ENCODE assay signal across 8 cellular contexts in the genomic region with DNA sequence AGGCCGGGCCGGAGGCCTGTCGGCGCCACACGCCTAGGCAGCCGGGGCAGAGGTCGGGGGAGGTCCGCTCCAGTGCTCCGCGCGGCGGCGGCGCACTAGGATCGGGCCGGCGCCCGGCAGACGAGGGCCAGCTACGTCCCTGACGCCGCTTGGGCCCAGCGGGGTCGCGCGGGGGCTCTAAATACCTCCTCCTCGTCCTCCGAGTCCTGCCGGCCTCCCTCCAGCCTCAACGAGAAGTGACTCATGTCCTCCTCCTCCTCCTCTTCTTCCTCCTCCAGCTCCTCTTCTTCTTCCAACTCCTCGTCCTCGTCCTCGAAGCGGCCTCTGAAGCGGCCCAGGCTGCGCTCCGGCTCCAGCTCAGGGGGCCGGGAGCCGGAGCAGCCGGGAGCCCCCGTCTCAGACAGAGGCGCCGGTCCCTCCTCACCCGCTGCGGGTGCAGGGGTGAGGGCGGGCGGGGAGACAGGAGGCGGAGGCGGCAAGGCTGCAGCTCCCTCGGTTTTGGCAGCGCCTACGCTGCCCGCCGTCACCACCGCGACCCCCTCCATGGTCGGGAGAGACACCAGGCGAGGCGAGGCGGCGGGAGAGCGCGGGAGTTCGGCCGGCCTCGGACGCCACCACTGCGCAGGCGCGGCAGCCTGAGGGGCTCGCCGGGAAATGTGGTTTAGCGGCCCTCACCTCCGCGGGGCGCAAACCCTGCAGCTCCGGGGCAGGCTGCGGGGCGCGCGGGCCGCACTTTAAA. TPM values are rescaled to one million over a fixed set of nuclear protein-coding genes. Genes with fewer than 3 reads are reported as not detected.
DNase-seq lines count a peak whose midpoint lies in the region; ATAC-seq and TF ChIP-seq lines count a peak whose summit lies in the region.

A gene with protein sequence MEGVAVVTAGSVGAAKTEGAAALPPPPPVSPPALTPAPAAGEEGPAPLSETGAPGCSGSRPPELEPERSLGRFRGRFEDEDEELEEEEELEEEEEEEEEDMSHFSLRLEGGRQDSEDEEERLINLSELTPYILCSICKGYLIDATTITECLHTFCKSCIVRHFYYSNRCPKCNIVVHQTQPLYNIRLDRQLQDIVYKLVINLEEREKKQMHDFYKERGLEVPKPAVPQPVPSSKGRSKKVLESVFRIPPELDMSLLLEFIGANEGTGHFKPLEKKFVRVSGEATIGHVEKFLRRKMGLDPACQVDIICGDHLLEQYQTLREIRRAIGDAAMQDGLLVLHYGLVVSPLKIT (minus strand): TSS at position 619 of the 739 bp plus-strand sequence. CDS start 74 bp downstream, at position 545.

- no peak for TF ChIP-seq RAD21 in Ishikawa (IDR thresholded peaks at IDR 0.05; ENCODE audit: low read depth)

- H3K4me1 Mint-ChIP-seq in natural killer cell treated with Interleukin-12 subunit alpha and Interleukin-12 subunit beta and Interleukin-15 and Interleukin-18, amount 100 ng/mL, for 72 hours (ENCODE audit: low read depth in 2 of 2), result peaks cover 0 to 2% of the 10 kb centered on the region in 2 donors

- DNase-seq in DMS153 treated with DMSO at 0.1 percent for 48 hours (lab: John Stamatoyannopoulos, UW; ENCODE audit: unreplicated experiment), result peak; percentile 68
- peak; percentile 81 for DNase-seq in RPMI8226
- peak; percentile 61 for DNase-seq in activated T-helper 9 cell treated with anti-CD3 and anti-CD28 coated beads, Interleukin-2, amount 50 U/mL, for 16 hours (ENCODE audit: low read depth)
- DNase-seq in fibroblast of pulmonary artery (ENCODE audit: low read depth), result peak; percentile 81
- DNase-seq in natural killer cell treated with Interleukin-12 subunit alpha and Interleukin-12 subunit beta and Interleukin-15 and Interleukin-18, amount 100 ng/mL, for 72 hours (ENCODE audit: low spot score), result peak; percentile 90
- DNase-seq in stimulated activated naive CD4-positive, alpha-beta T cell treated with Interleukin-2 at 50 U/mL for 16 hours (lab: John Stamatoyannopoulos, UW), result peak; percentile 71

- TF ChIP-seq CTCF in fibroblast of pulmonary artery (IDR thresholded peaks at IDR 0.05; ENCODE audit: low read length, missing control alignments), result no peak

- H3K36me3 Mint-ChIP-seq in natural killer cell treated with Interleukin-12 subunit alpha and Interleukin-12 subunit beta and Interleukin-15 and Interleukin-18, amount 100 ng/mL, for 72 hours, result no peaks in the 10 kb centered on the region

- TF ChIP-seq EP300 in Ishikawa (IDR thresholded peaks at IDR 0.05; ENCODE audit: borderline replicate concordance), result peak; percentile 3; the same call in 1 of the 2 replicates

- H3K4me3 Mint-ChIP-seq in natural killer cell treated with Interleukin-12 subunit alpha and Interleukin-12 subunit beta and Interleukin-15 and Interleukin-18, amount 100 ng/mL, for 72 hours, result peak within 1 kb of the TSS; percentile 89

- ATAC-seq in GM21526 (IDR thresholded peaks at IDR 0.05; ENCODE audit: low FRiP score, unreplicated experiment), result peak; percentile 81
- peak; percentile 94 for ATAC-seq in natural killer cell treated with Interleukin-12 subunit alpha and Interleukin-12 subunit beta and Interleukin-15 and Interleukin-18, amount 100 ng/mL, for 72 hours

- H3K9me3 Mint-ChIP-seq in natural killer cell treated with Interleukin-12 subunit alpha and Interleukin-12 subunit beta and Interleukin-15 and Interleukin-18, amount 100 ng/mL, for 72 hours, result no peaks in the 10 kb centered on the region

- no peaks in the 10 kb centered on the region for H3K27me3 Mint-ChIP-seq in natural killer cell treated with Interleukin-12 subunit alpha and Interleukin-12 subunit beta and Interleukin-15 and Interleukin-18, amount 100 ng/mL, for 72 hours

- H3K4me3 ChIP-seq in fibroblast of pulmonary artery (replicated peaks; ENCODE audit: low read depth, low read length), result peak within 1 kb of the TSS; percentile 74

- H3K27ac Mint-ChIP-seq in natural killer cell treated with Interleukin-12 subunit alpha and Interleukin-12 subunit beta and Interleukin-15 and Interleukin-18, amount 100 ng/mL, for 72 hours, result peak within 1 kb of the TSS; percentile 64 to 80

TF ChIP-seq in Ishikawa, 13 proteins besides CTCF, POLR2A, EP300 and RAD21:
- peak; percentile 64; the same call in 1 of the 2 replicates for TF ChIP-seq TCF12 (IDR thresholded peaks at IDR 0.05; ENCODE audit: low read depth)
- peak; percentile 72 for TF ChIP-seq YY1 (IDR thresholded peaks at IDR 0.05; ENCODE audit: low read depth)
- TF ChIP-seq EGR1 (IDR thresholded peaks at IDR 0.05), result peak; percentile 11; the same call in 1 of the 2 replicates
- no peak for TF ChIP-seq CREB1 (IDR thresholded peaks at IDR 0.05; ENCODE audit: low read depth)
- TF ChIP-seq FOXM1 (IDR thresholded peaks at IDR 0.05; ENCODE audit: borderline replicate concordance, low read depth), result no peak
- peak; percentile 94 for TF ChIP-seq TAF1 (IDR thresholded peaks at IDR 0.05; ENCODE audit: low read depth)
- peak; percentile 27; the same call in 1 of the 2 replicates for TF ChIP-seq TEAD4 (IDR thresholded peaks at IDR 0.05)
- peak; percentile 17; the same call in 1 of the 2 replicates for TF ChIP-seq NFIC (IDR thresholded peaks at IDR 0.05)
- TF ChIP-seq, protein P1, sequence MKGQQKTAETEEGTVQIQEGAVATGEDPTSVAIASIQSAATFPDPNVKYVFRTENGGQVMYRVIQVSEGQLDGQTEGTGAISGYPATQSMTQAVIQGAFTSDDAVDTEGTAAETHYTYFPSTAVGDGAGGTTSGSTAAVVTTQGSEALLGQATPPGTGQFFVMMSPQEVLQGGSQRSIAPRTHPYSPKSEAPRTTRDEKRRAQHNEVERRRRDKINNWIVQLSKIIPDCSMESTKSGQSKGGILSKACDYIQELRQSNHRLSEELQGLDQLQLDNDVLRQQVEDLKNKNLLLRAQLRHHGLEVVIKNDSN (IDR thresholded peaks at IDR 0.05), result 0 out of 2 replicates have a peak, but pooled peaks have one; percentile 2
- no peak for TF ChIP-seq REST (IDR thresholded peaks at IDR 0.05; ENCODE audit: low read depth)
- TF ChIP-seq, protein P2, sequence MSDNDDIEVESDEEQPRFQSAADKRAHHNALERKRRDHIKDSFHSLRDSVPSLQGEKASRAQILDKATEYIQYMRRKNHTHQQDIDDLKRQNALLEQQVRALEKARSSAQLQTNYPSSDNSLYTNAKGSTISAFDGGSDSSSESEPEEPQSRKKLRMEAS (IDR thresholded peaks at IDR 0.05), result peak; percentile 94
- no peak for TF ChIP-seq CEBPB (IDR thresholded peaks at IDR 0.05)
- TF ChIP-seq ZBTB7A (IDR thresholded peaks at IDR 0.05; ENCODE audit: low read depth), result peak; percentile 87; the same call in 1 of the 2 replicates

RNA-seq across cellular contexts. Expression of the gene that starts here (rescaled TPM):
- 10 to 100 TPM; 12.2 to 19.0 TPM for total RNA-seq in natural killer cell treated with Interleukin-12 subunit alpha and Interleukin-12 subunit beta and Interleukin-15 and Interleukin-18, amount 100 ng/mL, for 72 hours

Comparison
In these comparisons a context has a peak if more than half of its experiments do, and no peak if none do; other contexts are left out.
1. Peak in every context shown above with its lines: DNase-seq, ATAC-seq and H3K4me3 ChIP-seq.